Comparison of ENCODE assay signal across 15 cellular contexts in genomic region chr12:92621833-92622232, GRCh38.
"Had no signal": no experiment of that assay in that cellular context is flagged by ENCODE, and none has a peak within 500 bp of the region (broad histone marks: within the 10 kb centered on the region; RNA-seq: fewer than 3 reads in every experiment).

No MANE protein-coding gene starts in this region.

- H3K27ac ChIP-seq: brain microvascular endothelial cell, esophagus muscularis mucosa, gastroesophageal sphincter, neural progenitor cell, right lobe of liver, suprapubic skin, upper lobe of left lung had no signal

- H3K27ac Mint-ChIP-seq: activated naive CD8-positive, alpha-beta T cell; neural progenitor cell had no signal

- H3K4me1 ChIP-seq: esophagus muscularis mucosa, gastroesophageal sphincter, neural progenitor cell, right lobe of liver, suprapubic skin had no signal

- H3K27me3 Mint-ChIP-seq: activated naive CD8-positive, alpha-beta T cell had no signal

- H3K36me3 Mint-ChIP-seq: neural progenitor cell had no signal

- H3K4me2 ChIP-seq: neural progenitor cell had no signal

- H3K9me3 ChIP-seq: esophagus muscularis mucosa, gastroesophageal sphincter, right lobe of liver, suprapubic skin had no signal

- H3K36me3 ChIP-seq: brain microvascular endothelial cell, esophagus muscularis mucosa, gastroesophageal sphincter, neural progenitor cell, right lobe of liver, suprapubic skin, upper lobe of left lung had no signal

- H3K4me3 Mint-ChIP-seq: activated naive CD8-positive, alpha-beta T cell; neural progenitor cell had no signal

- DNase-seq: activated CD4-positive, CD25-positive, alpha-beta regulatory T cell; activated effector memory CD4-positive, alpha-beta T cell treated with Interleukin-2 at 50 U/mL for 16 hours; brain microvascular endothelial cell; dermis blood vessel endothelial cell; kidney; left ventricle myocardium superior; right lobe of liver; stimulated activated CD4-positive, alpha-beta T cell treated with anti-CD3 and anti-CD28 coated beads, Interleukin-2, amount 100 ng/mL, for 24 hours; stimulated activated naive CD8-positive, alpha-beta T cell treated with anti-CD3 and anti-CD28 coated beads, Interleukin-15, Interleukin-2, amounts not matched to agents 100 U/mL and 50 U/mL, for 24 hours; upper lobe of left lung had no signal

- H2AFZ ChIP-seq: neural progenitor cell had no signal

- H3K27me3 ChIP-seq: brain microvascular endothelial cell, esophagus muscularis mucosa, gastroesophageal sphincter, neural progenitor cell, right lobe of liver, suprapubic skin, upper lobe of left lung had no signal

- H3K4me3 ChIP-seq: esophagus muscularis mucosa, gastroesophageal sphincter, neural progenitor cell, right lobe of liver, suprapubic skin, upper lobe of left lung had no signal

- H3K9ac ChIP-seq: neural progenitor cell had no signal

- ATAC-seq: gastroesophageal sphincter; left ventricle myocardium superior; right lobe of liver; stimulated activated naive CD8-positive, alpha-beta T cell treated with anti-CD3 and anti-CD28 coated beads, Interleukin-15, Interleukin-2, amounts not matched to agents 100 U/mL and 50 U/mL, for 24 hours had no signal
